Comparison of ENCODE assay signal across 21 cellular contexts in genomic region chr7:101644879-101645278, GRCh38. TPM values are rescaled to one million over a fixed set of nuclear protein-coding genes. Genes with fewer than 3 reads are reported as not detected.
DNase-seq lines count a peak whose midpoint lies in the region; ATAC-seq, FAIRE-seq and TF ChIP-seq lines count a peak whose summit lies in the region.
"Had no signal": no experiment of that assay in that cellular context is flagged by ENCODE, and none has a peak within 500 bp of the region (broad histone marks: within the 10 kb centered on the region; RNA-seq: fewer than 3 reads in every experiment).

No MANE protein-coding gene starts in this region.

- DNase-seq in GM23338 (ENCODE audit: low spot score) (no peak), T-helper 17 cell (no peak), mucosa of descending colon (peak in 1 of 3 donors; percentile 13), small intestine (peak; percentile 10), NCI-H2107 treated with DMSO at 0.1 percent for 48 hours (lab: John Stamatoyannopoulos, UW; ENCODE audit: unreplicated experiment) (no peak)
- no peak for DNase-seq in activated CD4-positive, alpha-beta T cell treated with anti-CD3 and anti-CD28 coated beads, Interleukin-2, amount 10 ng/mL, durations not matched to agents 7 days and 5 days
- DNase-seq: activated CD4-positive, alpha-beta T cell treated with anti-CD3 and anti-CD28 coated beads for 4 hours; activated CD8-positive, alpha-beta memory T cell treated with anti-CD3 and anti-CD28 coated beads, Interleukin-2, amount 10 ng/mL, durations not matched to agents 7 days and 5 days; CD8-positive, alpha-beta T cell; effector memory CD4-positive, alpha-beta T cell; glutamatergic neuron; H9; left ventricle myocardium inferior; NCI-H2171; NCI-H69; Right ventricle myocardium superior; testis had no signal

- 23 to 44% (median 29%) methylated on average over 17 to 18 of the region's 18 CpGs for WGBS in small intestine, 3 donors

- H3K9me3 Mint-ChIP-seq in GM23338 = no peaks in the 10 kb centered on the region
- H3K9me3 Mint-ChIP-seq in activated CD4-positive, alpha-beta T cell treated with anti-CD3 and anti-CD28 coated beads, Interleukin-2, amount 10 ng/mL, durations not matched to agents 7 days and 5 days = no peaks in the 10 kb centered on the region
- H3K9me3 Mint-ChIP-seq: activated naive CD4-positive, alpha-beta T cell treated with anti-CD3 and anti-CD28 coated beads, Interleukin-2, amount 50 U/mL, for 24 hours; activated T-helper 1 cell treated with anti-CD3 and anti-CD28 coated beads, Interleukin-12 subunit alpha, Interleukin-12 subunit beta, Interleukin-2, Interleukin-4 antibody, amounts not matched to agents 30 ng/mL and 10 ng/mL and 1 ng/mL, durations not matched to agents 14 hours and 24 hours and 36 hours; CD8-positive, alpha-beta T cell; H9 had no signal

- POLR2A ChIA-PET in activated CD4-positive, alpha-beta T cell treated with anti-CD3 and anti-CD28 coated beads, Interleukin-2, amount 10 ng/mL, durations not matched to agents 7 days and 5 days (lab: Charles Lee) = no interaction called here

- FAIRE-seq in small intestine (lab: Jason Lieb, UNC) = no peak

- H3K4me2 ChIP-seq in GM23338 = no peak overlapping the region

- H3K36me3 Mint-ChIP-seq in GM23338 (ENCODE audit: low read depth) (no peaks in the 10 kb centered on the region), T-helper 17 cell (ENCODE audit: low read depth) (no peaks in the 10 kb centered on the region)
- no peaks in the 10 kb centered on the region for H3K36me3 Mint-ChIP-seq in activated CD4-positive, alpha-beta T cell treated with anti-CD3 and anti-CD28 coated beads, Interleukin-2, amount 10 ng/mL, durations not matched to agents 7 days and 5 days (ENCODE audit: low read depth)
- H3K36me3 Mint-ChIP-seq: activated CD8-positive, alpha-beta memory T cell treated with anti-CD3 and anti-CD28 coated beads, Interleukin-2, amount 10 ng/mL, durations not matched to agents 7 days and 5 days; activated naive CD4-positive, alpha-beta T cell treated with anti-CD3 and anti-CD28 coated beads, Interleukin-2, amount 50 U/mL, for 24 hours; CD8-positive, alpha-beta T cell had no signal

- H3K27ac Mint-ChIP-seq in GM23338 (no peak overlapping the region), T-helper 17 cell (peak overlapping the region; percentile 59)
- H3K27ac Mint-ChIP-seq in activated CD4-positive, alpha-beta T cell treated with anti-CD3 and anti-CD28 coated beads, Interleukin-2, amount 10 ng/mL, durations not matched to agents 7 days and 5 days = no peak overlapping the region
- H3K27ac Mint-ChIP-seq: activated CD8-positive, alpha-beta memory T cell treated with anti-CD3 and anti-CD28 coated beads, Interleukin-2, amount 10 ng/mL, durations not matched to agents 7 days and 5 days; activated naive CD4-positive, alpha-beta T cell treated with anti-CD3 and anti-CD28 coated beads, Interleukin-2, amount 50 U/mL, for 24 hours; activated T-helper 1 cell treated with anti-CD3 and anti-CD28 coated beads, Interleukin-12 subunit alpha, Interleukin-12 subunit beta, Interleukin-2, Interleukin-4 antibody, amounts not matched to agents 30 ng/mL and 10 ng/mL and 1 ng/mL, durations not matched to agents 14 hours and 24 hours and 36 hours; CD8-positive, alpha-beta T cell; H9 had no signal

- intact Hi-C loops in mucosa of descending colon (cut with DNase I, micrococcal nuclease) = no loop called here

- H3K27me3 ChIP-seq in GM23338 (ENCODE audit: insufficient read depth) (no peaks in the 10 kb centered on the region), small intestine (ENCODE audit: control insufficient read depth in 2 of 2, insufficient read depth in 2 of 2, low read length in 2 of 2) (no peaks in the 10 kb centered on the region)
- H3K27me3 ChIP-seq: testis had no signal

- H3K36me3 ChIP-seq in GM23338 (ENCODE audit: insufficient read depth) = no peaks in the 10 kb centered on the region
- H3K36me3 ChIP-seq in mucosa of descending colon (ENCODE audit: low read depth) = no peaks in the 10 kb centered on the region
- H3K36me3 ChIP-seq in small intestine (ENCODE audit: control insufficient read depth in 2 of 2, insufficient read depth in 2 of 2, low read length in 2 of 2) = no peaks in the 10 kb centered on the region
- H3K36me3 ChIP-seq: left ventricle myocardium inferior had no signal

- H3K4me3 ChIP-seq in GM23338 (no peak overlapping the region), mucosa of descending colon (no peak overlapping the region), small intestine (ENCODE audit: low read depth in 1 of 2, low read length in 2 of 2) (no peak overlapping the region)
- H3K4me3 ChIP-seq: left ventricle myocardium inferior, testis had no signal

- peak; percentile 48 for ATAC-seq in GM23338
- no peak for ATAC-seq in T-helper 17 cell
- ATAC-seq in mucosa of descending colon = peak; percentile 71
- no peak for ATAC-seq in HG03280 (IDR thresholded peaks at IDR 0.05; ENCODE audit: unreplicated experiment)
- ATAC-seq: activated CD8-positive, alpha-beta memory T cell treated with anti-CD3 and anti-CD28 coated beads, Interleukin-2, amount 10 ng/mL, durations not matched to agents 7 days and 5 days; CD8-positive, alpha-beta T cell had no signal

- H3K79me2 ChIP-seq in GM23338 (replicated peaks; ENCODE audit: insufficient read depth) = no peaks in the 10 kb centered on the region

- H3K9me3 ChIP-seq in T-helper 17 cell (ENCODE audit: control insufficient read depth, low read length, poor library complexity, severe bottlenecking) (no peaks in the 10 kb centered on the region), mucosa of descending colon (no peaks in the 10 kb centered on the region), small intestine (ENCODE audit: control insufficient read depth, low read depth) (no peaks in the 10 kb centered on the region)
- H3K9me3 ChIP-seq: left ventricle myocardium inferior, testis had no signal

- H3K4me3 Mint-ChIP-seq in GM23338 = no peak overlapping the region
- H3K4me3 Mint-ChIP-seq in T-helper 17 cell = no peak overlapping the region
- no peak overlapping the region for H3K4me3 Mint-ChIP-seq in activated CD4-positive, alpha-beta T cell treated with anti-CD3 and anti-CD28 coated beads, Interleukin-2, amount 10 ng/mL, durations not matched to agents 7 days and 5 days
- H3K4me3 Mint-ChIP-seq: activated CD8-positive, alpha-beta memory T cell treated with anti-CD3 and anti-CD28 coated beads, Interleukin-2, amount 10 ng/mL, durations not matched to agents 7 days and 5 days; activated naive CD4-positive, alpha-beta T cell treated with anti-CD3 and anti-CD28 coated beads, Interleukin-2, amount 50 U/mL, for 24 hours; activated T-helper 1 cell treated with anti-CD3 and anti-CD28 coated beads, Interleukin-12 subunit alpha, Interleukin-12 subunit beta, Interleukin-2, Interleukin-4 antibody, amounts not matched to agents 30 ng/mL and 10 ng/mL and 1 ng/mL, durations not matched to agents 14 hours and 24 hours and 36 hours; CD8-positive, alpha-beta T cell; H9 had no signal

- CTCF ChIA-PET in activated CD4-positive, alpha-beta T cell treated with anti-CD3 and anti-CD28 coated beads, Interleukin-2, amount 10 ng/mL, durations not matched to agents 7 days and 5 days (lab: Charles Lee) = no interaction called here

- no peak for TF ChIP-seq CTCF in GM23338 (conservative IDR thresholded peaks at IDR 0.05; ENCODE audit: low read depth in 2 of 2)
- no peak for TF ChIP-seq CTCF in mucosa of descending colon (IDR thresholded peaks at IDR 0.05)

- no peaks in the 10 kb centered on the region for H3F3A ChIP-seq in GM23338 (replicated peaks; ENCODE audit: low read depth)

- H3K9me2 ChIP-seq in GM23338 (ENCODE audit: insufficient read depth) = no peaks in the 10 kb centered on the region

- peaks cover 10% of the 10 kb centered on the region; the same call in 2 of the 3 replicates for H3K4me1 Mint-ChIP-seq in GM23338
- H3K4me1 Mint-ChIP-seq in T-helper 17 cell = no peaks in the 10 kb centered on the region
- H3K4me1 Mint-ChIP-seq in activated CD4-positive, alpha-beta T cell treated with anti-CD3 and anti-CD28 coated beads, Interleukin-2, amount 10 ng/mL, durations not matched to agents 7 days and 5 days = no peaks in the 10 kb centered on the region
- H3K4me1 Mint-ChIP-seq: activated CD8-positive, alpha-beta memory T cell treated with anti-CD3 and anti-CD28 coated beads, Interleukin-2, amount 10 ng/mL, durations not matched to agents 7 days and 5 days; activated naive CD4-positive, alpha-beta T cell treated with anti-CD3 and anti-CD28 coated beads, Interleukin-2, amount 50 U/mL, for 24 hours had no signal

- H3K27ac ChIP-seq in GM23338 (ENCODE audit: low read depth) = no peak overlapping the region
- no peak overlapping the region for H3K27ac ChIP-seq in small intestine (ENCODE audit: low read depth in 1 of 2, low read length in 1 of 2)
- H3K27ac ChIP-seq: left ventricle myocardium inferior, testis had no signal

- H3K27me3 Mint-ChIP-seq in GM23338 (ENCODE audit: insufficient read depth, low read depth, poor library complexity) (peaks cover 3% of the 10 kb centered on the region), T-helper 17 cell (peaks cover 17% of the 10 kb centered on the region)
- no peaks in the 10 kb centered on the region for H3K27me3 Mint-ChIP-seq in activated CD4-positive, alpha-beta T cell treated with anti-CD3 and anti-CD28 coated beads, Interleukin-2, amount 10 ng/mL, durations not matched to agents 7 days and 5 days
- H3K27me3 Mint-ChIP-seq: activated CD8-positive, alpha-beta memory T cell treated with anti-CD3 and anti-CD28 coated beads, Interleukin-2, amount 10 ng/mL, durations not matched to agents 7 days and 5 days had no signal

- peak overlapping the region; percentile 92 for H2AFZ ChIP-seq in GM23338

- H4K20me1 ChIP-seq in GM23338 (replicated peaks; ENCODE audit: insufficient read depth) = no peaks in the 10 kb centered on the region

- H3K4me1 ChIP-seq in GM23338 (ENCODE audit: insufficient read depth) (no peaks in the 10 kb centered on the region; the same call in 1 of the 2 replicates), mucosa of descending colon (ENCODE audit: low read depth) (no peaks in the 10 kb centered on the region), small intestine (ENCODE audit: control insufficient read depth in 2 of 2, insufficient read depth in 1 of 2, low read depth in 1 of 2, low read length in 1 of 2) (no peaks in the 10 kb centered on the region)
- H3K4me1 ChIP-seq: testis had no signal

TF ChIP-seq in GM23338, 12 proteins besides CTCF, POLR2A, EP300 and RAD21 (continues in another document):
- TF ChIP-seq EZH2 (IDR thresholded peaks at IDR 0.05; ENCODE audit: low read depth, unreplicated experiment) (no peak), STAT1 (IDR thresholded peaks at IDR 0.05; ENCODE audit: unreplicated experiment) (no peak), EZH2phosphoT487 (IDR thresholded peaks at IDR 0.05; ENCODE audit: unreplicated experiment) (no peak), JUNB (IDR thresholded peaks at IDR 0.05; ENCODE audit: unreplicated experiment) (no peak), ZNF331 (CRISPR knock-in tag; IDR thresholded peaks at IDR 0.05; ENCODE audit: low read depth) (no peak), NANOG (IDR thresholded peaks at IDR 0.05; ENCODE audit: borderline replicate concordance) (no peak)

RNA-seq across cellular contexts. Expression of gene MYL10, which starts 15.8 kb away (rescaled TPM):
- not detected in 2 replicates for total RNA-seq in GM23338 (2014; rRNA removed; shearing (Covaris generic))
- polyA plus RNA-seq in GM23338 (2016; fragmentation: Nextera tagmentation; extraction: Ambion mirVana) = 0.75 and 1.3 TPM in 2 replicates
- not detected for total RNA-seq in T-helper 17 cell
- total RNA-seq in mucosa of descending colon = not detected
- not detected for polyA plus RNA-seq in small intestine
- total RNA-seq in activated CD4-positive, alpha-beta T cell treated with anti-CD3 and anti-CD28 coated beads, Interleukin-2, amount 10 ng/mL, durations not matched to agents 7 days and 5 days = not detected
- total RNA-seq: activated CD8-positive, alpha-beta memory T cell treated with anti-CD3 and anti-CD28 coated beads, Interleukin-2, amount 10 ng/mL, durations not matched to agents 7 days and 5 days; activated T-helper 1 cell treated with anti-CD3 and anti-CD28 coated beads, Interleukin-12 subunit alpha, Interleukin-12 subunit beta, Interleukin-2, Interleukin-4 antibody, amounts not matched to agents 30 ng/mL and 10 ng/mL and 1 ng/mL, durations not matched to agents 14 hours and 24 hours and 36 hours; CD8-positive, alpha-beta T cell; left ventricle myocardium inferior; mucosa of gallbladder; Right ventricle myocardium superior; testis had no signal

Comparison
In these comparisons a context has a peak if more than half of its experiments do, and no peak if none do; other contexts are left out.
1. ATAC-seq: peak in GM23338 (single experiment) and mucosa of descending colon (single experiment); none in T-helper 17 cell (single experiment) and HG03280 (single experiment).